1 cellular context compared by ENCODE assay signal in genomic region chr2:235766206-235766794, GRCh38.
TF ChIP-seq lines count a peak whose summit lies in the region.

No MANE protein-coding gene starts in this region.

TF ChIP-seq in SK-N-SH treated with all-trans-retinoic acid at 6 μM for 48 hours, 23 proteins besides CTCF, POLR2A, EP300 and RAD21 (continued from another document):
- no peak for TF ChIP-seq CSRNP3 (CRISPR knock-in tag; IDR thresholded peaks at IDR 0.05)
- TF ChIP-seq CSDC2 (CRISPR knock-in tag; IDR thresholded peaks at IDR 0.05), result no peak
- TF ChIP-seq TOX (CRISPR knock-in tag; IDR thresholded peaks at IDR 0.05; ENCODE audit: borderline replicate concordance), result no peak
- TF ChIP-seq ZFP30 (CRISPR knock-in tag; IDR thresholded peaks at IDR 0.05), result no peak
- TF ChIP-seq CREB5 (CRISPR knock-in tag; IDR thresholded peaks at IDR 0.05; ENCODE audit: low read depth), result no peak
- no peak for TF ChIP-seq GLIS3 (CRISPR knock-in tag; IDR thresholded peaks at IDR 0.05)
- no peak for TF ChIP-seq PATZ1 (CRISPR knock-in tag; IDR thresholded peaks at IDR 0.05; ENCODE audit: borderline replicate concordance)
- no peak for TF ChIP-seq OSR1 (CRISPR knock-in tag; IDR thresholded peaks at IDR 0.05)
- TF ChIP-seq ZNF70 (CRISPR knock-in tag; IDR thresholded peaks at IDR 0.05), result no peak
- TF ChIP-seq ARNTL (CRISPR knock-in tag; IDR thresholded peaks at IDR 0.05; ENCODE audit: borderline replicate concordance, low read depth), result no peak
